ENCODE assay signal across 9 cellular contexts in genomic region chr10:73653701-73654100, GRCh38. TPM values are rescaled to one million over a fixed set of nuclear protein-coding genes. Genes with fewer than 3 reads are reported as not detected.
DNase-seq lines count a peak whose midpoint lies in the region; ATAC-seq, FAIRE-seq and TF ChIP-seq lines count a peak whose summit lies in the region.
"Had no signal": no experiment of that assay in that cellular context is flagged by ENCODE, and none has a peak within 500 bp of the region (broad histone marks: within the 10 kb centered on the region; RNA-seq: fewer than 3 reads in every experiment).

No MANE protein-coding gene starts in this region.

- H3K9ac ChIP-seq in kidney (ENCODE audit: low read length in 2 of 2), result no peak overlapping the region

- H3K27ac ChIP-seq in heart right ventricle, result peak overlapping the region in 8 of 10 donors; percentile 84 to 97 (median 91)
- H3K27ac ChIP-seq in kidney (ENCODE audit: low read depth in 2 of 2, low read length in 2 of 2), result no peak overlapping the region

- H3K27me3 ChIP-seq in heart right ventricle, result no peaks in the 10 kb centered on the region

- WGBS in heart right ventricle, 2 donors, result 22 to 46% methylated on average over 3 of the region's 3 CpGs

- peak; percentile 19 for TF ChIP-seq CTCF in D721Med (IDR thresholded peaks at IDR 0.05; ENCODE audit: insufficient read depth, missing control alignments)
- peak in 4 of 9 donors; percentile 14 to 51 (median 44) for TF ChIP-seq CTCF in heart right ventricle (IDR thresholded peaks at IDR 0.05)
- TF ChIP-seq CTCF in kidney (IDR thresholded peaks at IDR 0.05; ENCODE audit: borderline replicate concordance, extremely low read depth, insufficient read depth), result no peak

- H3K4me3 ChIP-seq in heart right ventricle (peak overlapping the region in 9 of 10 donors; percentile 32 to 59 (median 53)), kidney (ENCODE audit: low read length in 2 of 2) (no peak overlapping the region)

- intact Hi-C loops in heart right ventricle (cut with DNase I), result loop anchor here in 2 of 10 donors (5.0 to 10.0 kb wide), 3 partner anchors 61 to 89 kb away; partner anchors contain the start of gene SEC24C (in 1 of the 2)
- intact Hi-C loops in kidney (cut with DNase I), result no loop called here

- FAIRE-seq in D721Med (lab: Jason Lieb, UNC) (no peak), HTR-8/SVneo (lab: Jason Lieb, UNC) (no peak), kidney (lab: Jason Lieb, UNC) (no peak)

- DNase-seq in D721Med (ENCODE audit: insufficient read length, low spot score) (no peak), HTR-8/SVneo (ENCODE audit: insufficient read length, low spot score) (peak; percentile 59), heart right ventricle (no peak), kidney (no peak), D341Med (ENCODE audit: low spot score) (no peak)
- DNase-seq: NCI-H2081 treated with DMSO at 0.1 percent for 48 hours had no signal

- peak; percentile 28; the same call in 1 of the 3 replicates for ATAC-seq in SK-N-SH treated with all-trans-retinoic acid at 6 μM for 48 hours
- peak in 4 of 8 donors; percentile 4 to 19 (median 12) for ATAC-seq in heart right ventricle
- ATAC-seq in HG03565 (IDR thresholded peaks at IDR 0.05; ENCODE audit: unreplicated experiment), result no peak
- ATAC-seq in GM19035 (IDR thresholded peaks at IDR 0.05; ENCODE audit: unreplicated experiment), result no peak

- H3K9me3 ChIP-seq in heart right ventricle (no peaks in the 10 kb centered on the region), kidney (ENCODE audit: control insufficient read depth in 1 of 2, low read length in 2 of 2) (no peaks in the 10 kb centered on the region)

- peaks cover 0 to 4% (median 0%) of the 10 kb centered on the region in 9 donors for H3K36me3 ChIP-seq in heart right ventricle
- H3K36me3 ChIP-seq in kidney (ENCODE audit: control insufficient read depth in 1 of 2, insufficient read depth in 2 of 2, low read length in 2 of 2), result no peaks in the 10 kb centered on the region

- H3K4me1 ChIP-seq in heart right ventricle (peaks cover 4 to 54% (median 18%) of the 10 kb centered on the region in 9 donors), kidney (ENCODE audit: control insufficient read depth in 1 of 2, insufficient read depth in 1 of 2, low read depth in 1 of 2, low read length in 2 of 2) (no peaks in the 10 kb centered on the region)

TF ChIP-seq in SK-N-SH treated with all-trans-retinoic acid at 6 μM for 48 hours, 23 proteins besides CTCF, POLR2A, EP300 and RAD21:
- TF ChIP-seq TCF4 (CRISPR knock-in tag; IDR thresholded peaks at IDR 0.05; ENCODE audit: borderline replicate concordance), result no peak
- no peak for TF ChIP-seq CSDC2 (CRISPR knock-in tag; IDR thresholded peaks at IDR 0.05)
- no peak for TF ChIP-seq POU6F1 (CRISPR knock-in tag; IDR thresholded peaks at IDR 0.05; ENCODE audit: borderline replicate concordance, low read depth)
- TF ChIP-seq, protein P1, sequence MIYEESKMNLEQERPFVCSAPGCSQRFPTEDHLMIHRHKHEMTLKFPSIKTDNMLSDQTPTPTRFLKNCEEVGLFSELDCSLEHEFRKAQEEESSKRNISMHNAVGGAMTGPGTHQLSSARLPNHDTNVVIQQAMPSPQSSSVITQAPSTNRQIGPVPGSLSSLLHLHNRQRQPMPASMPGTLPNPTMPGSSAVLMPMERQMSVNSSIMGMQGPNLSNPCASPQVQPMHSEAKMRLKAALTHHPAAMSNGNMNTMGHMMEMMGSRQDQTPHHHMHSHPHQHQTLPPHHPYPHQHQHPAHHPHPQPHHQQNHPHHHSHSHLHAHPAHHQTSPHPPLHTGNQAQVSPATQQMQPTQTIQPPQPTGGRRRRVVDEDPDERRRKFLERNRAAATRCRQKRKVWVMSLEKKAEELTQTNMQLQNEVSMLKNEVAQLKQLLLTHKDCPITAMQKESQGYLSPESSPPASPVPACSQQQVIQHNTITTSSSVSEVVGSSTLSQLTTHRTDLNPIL (CRISPR knock-in tag; IDR thresholded peaks at IDR 0.05; ENCODE audit: low read depth), result no peak
- TF ChIP-seq, protein P2, sequence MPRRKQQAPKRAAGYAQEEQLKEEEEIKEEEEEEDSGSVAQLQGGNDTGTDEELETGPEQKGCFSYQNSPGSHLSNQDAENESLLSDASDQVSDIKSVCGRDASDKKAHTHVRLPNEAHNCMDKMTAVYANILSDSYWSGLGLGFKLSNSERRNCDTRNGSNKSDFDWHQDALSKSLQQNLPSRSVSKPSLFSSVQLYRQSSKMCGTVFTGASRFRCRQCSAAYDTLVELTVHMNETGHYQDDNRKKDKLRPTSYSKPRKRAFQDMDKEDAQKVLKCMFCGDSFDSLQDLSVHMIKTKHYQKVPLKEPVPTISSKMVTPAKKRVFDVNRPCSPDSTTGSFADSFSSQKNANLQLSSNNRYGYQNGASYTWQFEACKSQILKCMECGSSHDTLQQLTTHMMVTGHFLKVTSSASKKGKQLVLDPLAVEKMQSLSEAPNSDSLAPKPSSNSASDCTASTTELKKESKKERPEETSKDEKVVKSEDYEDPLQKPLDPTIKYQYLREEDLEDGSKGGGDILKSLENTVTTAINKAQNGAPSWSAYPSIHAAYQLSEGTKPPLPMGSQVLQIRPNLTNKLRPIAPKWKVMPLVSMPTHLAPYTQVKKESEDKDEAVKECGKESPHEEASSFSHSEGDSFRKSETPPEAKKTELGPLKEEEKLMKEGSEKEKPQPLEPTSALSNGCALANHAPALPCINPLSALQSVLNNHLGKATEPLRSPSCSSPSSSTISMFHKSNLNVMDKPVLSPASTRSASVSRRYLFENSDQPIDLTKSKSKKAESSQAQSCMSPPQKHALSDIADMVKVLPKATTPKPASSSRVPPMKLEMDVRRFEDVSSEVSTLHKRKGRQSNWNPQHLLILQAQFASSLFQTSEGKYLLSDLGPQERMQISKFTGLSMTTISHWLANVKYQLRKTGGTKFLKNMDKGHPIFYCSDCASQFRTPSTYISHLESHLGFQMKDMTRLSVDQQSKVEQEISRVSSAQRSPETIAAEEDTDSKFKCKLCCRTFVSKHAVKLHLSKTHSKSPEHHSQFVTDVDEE (CRISPR knock-in tag; IDR thresholded peaks at IDR 0.05), result no peak

RNA-seq across cellular contexts. Expression of gene SYNPO2L, which starts 2.1 kb away (rescaled TPM):
- total RNA-seq in heart right ventricle (100 to 1,000 TPM; 120 to 833 (median 469) TPM), kidney (0.38 TPM)
- polyA plus RNA-seq in heart right ventricle (100 to 1,000 TPM in 1 of 2 donors, 10 to 100 TPM in 1; 61.6 to 147 TPM), kidney (ENCODE audit: insufficient read depth, low read depth, low replicate concordance) (0.15 TPM)

RNA-seq across cellular contexts. Expression of gene MYOZ1, which starts 12.4 kb away (rescaled TPM):
- total RNA-seq in heart right ventricle (1 to 10 TPM in 5 of 10 donors, under 1 TPM in 5; 0.41 to 3.4 (median 0.98) TPM), kidney (3.5 TPM)
- polyA plus RNA-seq in heart right ventricle (under 1 TPM; 0.51 to 0.54 TPM), kidney (ENCODE audit: insufficient read depth, low read depth, low replicate concordance) (9.2 TPM)

RNA-seq across cellular contexts. Expression of gene AGAP5, which starts 44.2 kb away (rescaled TPM):
- 1 to 10 TPM; 2.4 to 4.2 (median 3.4) TPM for total RNA-seq in heart right ventricle
- polyA plus RNA-seq in heart right ventricle, result 10 to 100 TPM in 1 of 2 donors, 1 to 10 TPM in 1; 1.8 to 15.1 TPM
- total RNA-seq in kidney, result 9.9 TPM
- 3.8 TPM for polyA plus RNA-seq in kidney (ENCODE audit: insufficient read depth, low read depth, low replicate concordance)

Comparison
In these comparisons a context has a peak if more than half of its experiments do, and no peak if none do; other contexts are left out.
1. H3K27ac ChIP-seq: peak in heart right ventricle (8 of 10); none in kidney (0 of 2).
2. H3K4me3 ChIP-seq: peak in heart right ventricle (9 of 10); none in kidney (0 of 2).
3. RNA of gene SYNPO2L, which starts 2.1 kb away (total RNA-seq): 120 to 833 TPM in heart right ventricle; 0.38 TPM in kidney (single experiment); every median in the first group is over 10 times any median in the second.